ENCODE assay signal across 1 cellular context in genomic region chr3:69180869-69181591, GRCh38.
A peak's percentile ranks its signal among the peaks of the same experiment; 100 is the strongest.
TF ChIP-seq lines count a peak whose summit lies in the region.

No MANE protein-coding gene starts in this region.

TF ChIP-seq in HepG2, 621 proteins besides CTCF, POLR2A, EP300 and RAD21:
- peak; percentile 2 for TF ChIP-seq CCAR2 (optimal IDR thresholded peaks at IDR 0.05; ENCODE audit: low read depth, low read length)
- TF ChIP-seq ZNF720 (CRISPR knock-in tag; IDR thresholded peaks at IDR 0.05) = no peak
- 0 out of 2 replicates have a peak, but pooled peaks have one; percentile 19 for TF ChIP-seq ZBTB38 (CRISPR knock-in tag; IDR thresholded peaks at IDR 0.05)
- no peak for TF ChIP-seq ARNT (IDR thresholded peaks at IDR 0.05)
- TF ChIP-seq RFX5 (IDR thresholded peaks at IDR 0.05; ENCODE audit: low read depth, low read length) = peak; percentile 47; the same call in 1 of the 2 replicates
- peak; percentile 21 for TF ChIP-seq PRPF4 (IDR thresholded peaks at IDR 0.05; ENCODE audit: low read depth, low read length, poor library complexity, severe bottlenecking)
